11 cellular contexts compared by ENCODE assay signal in the genomic region with DNA sequence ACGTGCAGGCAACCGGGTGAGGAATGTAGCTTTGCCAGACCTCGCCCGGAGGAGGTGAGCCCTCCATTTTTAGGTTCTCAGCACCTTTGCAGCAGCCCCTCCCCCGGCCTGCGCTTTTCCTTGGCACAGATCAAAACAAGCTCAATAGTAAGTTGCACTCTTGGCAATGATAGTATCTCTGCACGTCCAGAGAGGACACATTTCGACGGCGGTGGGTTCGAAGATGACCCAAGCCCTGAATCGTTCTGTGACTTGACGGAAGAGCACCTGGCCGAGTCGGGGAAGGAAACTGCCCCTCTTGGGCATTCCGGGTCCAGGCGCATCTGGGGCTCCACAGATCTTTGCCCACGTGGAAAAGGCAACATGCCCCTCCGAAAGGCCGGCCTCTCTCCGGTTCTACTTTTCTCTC. TPM values are rescaled to one million over a fixed set of nuclear protein-coding genes. Genes with fewer than 3 reads are reported as not detected.
A peak's percentile ranks its signal among the peaks of the same experiment; 100 is the strongest.
DNase-seq lines count a peak whose midpoint lies in the region; ATAC-seq and TF ChIP-seq lines count a peak whose summit lies in the region.
"Had no signal": no experiment of that assay in that cellular context is flagged by ENCODE, and none has a peak within 500 bp of the region (broad histone marks: within the 10 kb centered on the region; RNA-seq: fewer than 3 reads in every experiment).

No MANE protein-coding gene starts in this region.

- no peak for ATAC-seq in heart left ventricle
- no peak for ATAC-seq in Right ventricle myocardium inferior
- ATAC-seq in HG02642 (IDR thresholded peaks at IDR 0.05; ENCODE audit: poor library complexity, unreplicated experiment): no peak

- no peaks in the 10 kb centered on the region for H3K36me3 Mint-ChIP-seq in brain

- H3K9me3 ChIP-seq in heart left ventricle: no peaks in the 10 kb centered on the region
- no peaks in the 10 kb centered on the region for H3K9me3 ChIP-seq in effector memory CD4-positive, alpha-beta T cell (ENCODE audit: control insufficient read depth, low read length)

- H3K27me3 ChIP-seq in heart left ventricle: peaks cover 22 to 98% (median 66%) of the 10 kb centered on the region in 9 donors
- H3K27me3 ChIP-seq in mesendoderm (ENCODE audit: insufficient read depth, low read length, poor library complexity): peaks cover 47% of the 10 kb centered on the region
- peaks cover 34% of the 10 kb centered on the region for H3K27me3 ChIP-seq in effector memory CD4-positive, alpha-beta T cell (replicated peaks; ENCODE audit: control insufficient read depth, insufficient read depth, low read length, poor library complexity, severe bottlenecking)

- 4 to 9% (median 8%) methylated on average over 14 to 21 of the region's 21 CpGs for WGBS in heart left ventricle, 4 donors
- no CpG with 5 or more reads among the region's 21 CpGs for WGBS in mesendoderm (ENCODE audit: extremely low coverage, insufficient coverage, low lambda C conversion rate)
- 16% methylated on average over 21 of the region's 21 CpGs for WGBS in urinary bladder

- H3K4me1 Mint-ChIP-seq in brain: peaks cover 64% of the 10 kb centered on the region

- no peak overlapping the region for H4K8ac ChIP-seq in mesendoderm (ENCODE audit: low read depth, low read length)

- no peak overlapping the region for H3K4ac ChIP-seq in mesendoderm (ENCODE audit: low read depth, low read length)

- H3K56ac ChIP-seq in mesendoderm (ENCODE audit: low read length): peak overlapping the region; percentile 59

- peak overlapping the region; percentile 54 for H3K4me2 ChIP-seq in mesendoderm (ENCODE audit: low read length)

- H2BK15ac ChIP-seq in mesendoderm (replicated peaks; ENCODE audit: low read depth): no peak overlapping the region

- peaks cover 0 to 54% (median 26%) of the 10 kb centered on the region in 12 donors for H3K4me1 ChIP-seq in heart left ventricle
- H3K4me1 ChIP-seq in mesendoderm (ENCODE audit: control insufficient read depth, low read depth, low read length): peaks cover 14% of the 10 kb centered on the region
- peaks cover 3% of the 10 kb centered on the region for H3K4me1 ChIP-seq in urinary bladder (ENCODE audit: insufficient read depth)
- peaks cover 9% of the 10 kb centered on the region for H3K4me1 ChIP-seq in effector memory CD4-positive, alpha-beta T cell (ENCODE audit: control insufficient read depth, insufficient read depth, low read length, poor library complexity, severe bottlenecking)

- H3K27ac ChIP-seq in heart left ventricle (peak overlapping the region in 2 of 12 donors; percentile 18 to 93), mesendoderm (ENCODE audit: low read depth, low read length) (no peak overlapping the region), urinary bladder (ENCODE audit: low read depth) (no peak overlapping the region)
- no peak overlapping the region for H3K27ac ChIP-seq in effector memory CD4-positive, alpha-beta T cell (ENCODE audit: insufficient read depth, low read length, poor library complexity, severe bottlenecking)

- H3K27me3 Mint-ChIP-seq in brain: peaks cover 99% of the 10 kb centered on the region

- H3K4me3 Mint-ChIP-seq in brain: peak overlapping the region; percentile 84 to 96 (median 86)

- H2BK120ac ChIP-seq in mesendoderm (ENCODE audit: low read depth, low read length): no peak overlapping the region

- no peaks in the 10 kb centered on the region for H3K36me3 ChIP-seq in heart left ventricle
- no peaks in the 10 kb centered on the region for H3K36me3 ChIP-seq in mesendoderm (ENCODE audit: control insufficient read depth, insufficient read depth, low read length)
- H3K36me3 ChIP-seq in urinary bladder (ENCODE audit: insufficient read depth): no peaks in the 10 kb centered on the region
- H3K36me3 ChIP-seq in effector memory CD4-positive, alpha-beta T cell (ENCODE audit: control insufficient read depth, insufficient read depth, low read length): no peaks in the 10 kb centered on the region

- H2AK5ac ChIP-seq in mesendoderm (ENCODE audit: low read length): no peak overlapping the region

- peaks cover 0 to 3% (median 3%) of the 10 kb centered on the region in 5 experiments for H3K9me3 Mint-ChIP-seq in brain

- no peak overlapping the region for H2BK5ac ChIP-seq in mesendoderm (ENCODE audit: low read length)

- peak overlapping the region in 10 of 12 donors; percentile 34 to 61 (median 48) for H3K4me3 ChIP-seq in heart left ventricle
- H3K4me3 ChIP-seq in mesendoderm (ENCODE audit: low read length): no peak overlapping the region
- H3K4me3 ChIP-seq in urinary bladder (ENCODE audit: low read depth, low read length): peak overlapping the region; percentile 52
- H3K4me3 ChIP-seq in effector memory CD4-positive, alpha-beta T cell (ENCODE audit: insufficient read depth, low read depth, low read length, poor library complexity, severe bottlenecking): no peak overlapping the region

- no peak overlapping the region for H3K23ac ChIP-seq in mesendoderm (ENCODE audit: low read length)

- no peaks in the 10 kb centered on the region for H3K79me1 ChIP-seq in mesendoderm (ENCODE audit: low read length)

- peak overlapping the region in 3 of 5 experiments; percentile 8 to 69 (median 26) for H3K27ac Mint-ChIP-seq in brain

- H3K9ac ChIP-seq in mesendoderm (ENCODE audit: low read length): no peak overlapping the region

- TF ChIP-seq CTCF in heart left ventricle (IDR thresholded peaks at IDR 0.05) (no peak), brain (conservative IDR thresholded peaks at IDR 0.05) (no peak)

- TF ChIP-seq POLR2A in heart left ventricle (IDR thresholded peaks at IDR 0.05): no peak

- DNase-seq in heart left ventricle (no peak), Right ventricle myocardium inferior (ENCODE audit: missing footprints) (no peak), mesendoderm (peak; percentile 27), superior temporal gyrus (ENCODE audit: extremely low spot score) (no peak)
- no peak for DNase-seq in effector memory CD4-positive, alpha-beta T cell
- DNase-seq: activated CD8-positive, alpha-beta memory T cell treated with anti-CD3 and anti-CD28 coated beads, Interleukin-2, amount 50 U/mL, for 48 hours; NK-92 treated with Interleukin-12 subunit alpha and Interleukin-12 subunit beta, amount 100 ng/mL, for 24 hours had no signal

- H4K5ac ChIP-seq in mesendoderm (ENCODE audit: low read length): no peak overlapping the region

- intact Hi-C loops in heart left ventricle (cut with DNase I) (loop anchor here in 3 of 10 donors (1.0 to 5.0 kb wide), 3 partner anchors 354 to 427 kb away; no protein-coding TSS in a partner anchor), Right ventricle myocardium inferior (cut with DNase I) (loop anchor here (5.0 kb wide), 1 partner anchor 63 kb away; no protein-coding TSS in a partner anchor)

- H3K79me2 ChIP-seq in mesendoderm (ENCODE audit: control insufficient read depth, insufficient read depth, low read length): no peaks in the 10 kb centered on the region

- H3K18ac ChIP-seq in mesendoderm (ENCODE audit: low read length): no peak overlapping the region

RNA-seq across cellular contexts. Expression of a gene that starts 0.9 kb away (rescaled TPM):
- total RNA-seq in heart left ventricle: under 1 TPM in 6 of 9 donors, not detected in 3; 0.07 to 0.36 (median 0.10) TPM
- under 1 TPM in 1 of 2 donors, not detected in 1; 0.03 TPM for polyA plus RNA-seq in heart left ventricle
- total RNA-seq in Right ventricle myocardium inferior: not detected
- polyA plus RNA-seq in brain (ENCODE audit: insufficient read depth, low read depth, low replicate concordance): 0.22 TPM
- polyA plus RNA-seq in mesendoderm (2013, experiment 1 of 2): 2.8 TPM
- 3.1 TPM for polyA plus RNA-seq in mesendoderm (2013, experiment 2 of 2)
- total RNA-seq in urinary bladder: 1.5 TPM
- polyA plus RNA-seq in urinary bladder: 0.71 TPM
- total RNA-seq: glomerular endothelial cell had no signal

Comparison
In these comparisons a context has a peak if more than half of its experiments do, and no peak if none do; other contexts are left out.
1. H3K4me3 ChIP-seq: peak in heart left ventricle (10 of 12) and urinary bladder (single experiment); none in mesendoderm (single experiment) and effector memory CD4-positive, alpha-beta T cell (single experiment).